14 cellular contexts compared by ENCODE assay signal in genomic region chr6:147207851-147208754, GRCh38. TPM values are rescaled to one million over a fixed set of nuclear protein-coding genes. Genes with fewer than 3 reads are reported as not detected.
A peak's percentile ranks its signal among the peaks of the same experiment; 100 is the strongest.
DNase-seq lines count a peak whose midpoint lies in the region; ATAC-seq and TF ChIP-seq lines count a peak whose summit lies in the region.
"Had no signal": no experiment of that assay in that cellular context is flagged by ENCODE, and none has a peak within 500 bp of the region (broad histone marks: within the 10 kb centered on the region; RNA-seq: fewer than 3 reads in every experiment).

No MANE protein-coding gene starts in this region.

- H3K27me3 ChIP-seq in lower lobe of right lung (ENCODE audit: low read depth), result no peaks in the 10 kb centered on the region
- H3K27me3 ChIP-seq in tibial artery, result no peaks in the 10 kb centered on the region

- intact Hi-C loops in lower lobe of right lung (cut with DNase I) (no loop called here), tibial artery (cut with DNase I; ENCODE audit: low total_unique reads) (no loop called here)

- H3K4me3 ChIP-seq in lower lobe of right lung, result no peak overlapping the region
- peak overlapping the region; percentile 68 to 82 for H3K4me3 ChIP-seq in tibial artery
- H3K4me3 ChIP-seq: SK-N-MC had no signal

- H3K4me1 ChIP-seq in lower lobe of right lung (peaks cover 22% of the 10 kb centered on the region), tibial artery (peaks cover 0 to 48% (median 19%) of the 10 kb centered on the region in 4 donors)

- peaks cover 45% of the 10 kb centered on the region for H3K36me3 Mint-ChIP-seq in activated T-cell treated with anti-CD3 and anti-CD28 coated beads, Interleukin-2, amount 50 U/mL, for 24 hours (ENCODE audit: low read depth)
- peaks cover 14% of the 10 kb centered on the region for H3K36me3 Mint-ChIP-seq in activated naive CD8-positive, alpha-beta T cell treated with anti-CD3 and anti-CD28 coated beads for 36 hours
- H3K36me3 Mint-ChIP-seq: IgD-negative memory B cell had no signal

- H3K4me3 Mint-ChIP-seq in activated T-cell treated with anti-CD3 and anti-CD28 coated beads, Interleukin-2, amount 50 U/mL, for 24 hours, result no peak overlapping the region
- H3K4me3 Mint-ChIP-seq in activated naive CD8-positive, alpha-beta T cell treated with anti-CD3 and anti-CD28 coated beads for 36 hours, result no peak overlapping the region

- peaks cover 49% of the 10 kb centered on the region for H3K4me1 Mint-ChIP-seq in activated T-cell treated with anti-CD3 and anti-CD28 coated beads, Interleukin-2, amount 50 U/mL, for 24 hours (ENCODE audit: low read depth)
- peaks cover 33% of the 10 kb centered on the region for H3K4me1 Mint-ChIP-seq in activated naive CD8-positive, alpha-beta T cell treated with anti-CD3 and anti-CD28 coated beads for 36 hours

- DNase-seq in activated T-cell treated with anti-CD3 and anti-CD28 coated beads, Interleukin-2, amount 50 U/mL, for 24 hours, result no peak
- DNase-seq in activated T-cell treated with anti-CD3 and anti-CD28 coated beads, Interleukin-2, amount 50 U/mL, for 48 hours, result no peak
- no peak for DNase-seq in activated naive CD8-positive, alpha-beta T cell treated with anti-CD3 and anti-CD28 coated beads for 36 hours
- no peak for DNase-seq in lower lobe of right lung
- DNase-seq in tibial artery, result no peak
- DNase-seq in AG08395 (ENCODE audit: low spot score), result no peak
- no peak for DNase-seq in KG1 (lab: John Stamatoyannopoulos, UW)
- DNase-seq: activated CD4-positive, alpha-beta T cell treated with anti-CD3 and anti-CD28 coated beads, Interleukin-2, amount 50 U/mL, for 48 hours; GDM1; kidney had no signal

- ATAC-seq in lower lobe of right lung (no peak), GM19035 (IDR thresholded peaks at IDR 0.05; ENCODE audit: unreplicated experiment) (no peak)

- H3K9me3 Mint-ChIP-seq in activated T-cell treated with anti-CD3 and anti-CD28 coated beads, Interleukin-2, amount 50 U/mL, for 24 hours, result no peaks in the 10 kb centered on the region
- H3K9me3 Mint-ChIP-seq in activated naive CD8-positive, alpha-beta T cell treated with anti-CD3 and anti-CD28 coated beads for 36 hours, result no peaks in the 10 kb centered on the region
- H3K9me3 Mint-ChIP-seq: IgD-negative memory B cell had no signal

- no peaks in the 10 kb centered on the region for H3K27me3 Mint-ChIP-seq in activated T-cell treated with anti-CD3 and anti-CD28 coated beads, Interleukin-2, amount 50 U/mL, for 24 hours
- H3K27me3 Mint-ChIP-seq in activated naive CD8-positive, alpha-beta T cell treated with anti-CD3 and anti-CD28 coated beads for 36 hours, result no peaks in the 10 kb centered on the region
- H3K27me3 Mint-ChIP-seq: IgD-negative memory B cell had no signal

- TF ChIP-seq CTCF in lower lobe of right lung (IDR thresholded peaks at IDR 0.05) (no peak), tibial artery (IDR thresholded peaks at IDR 0.05) (no peak)

- H3K9me3 ChIP-seq in lower lobe of right lung (no peaks in the 10 kb centered on the region), tibial artery (no peaks in the 10 kb centered on the region)

- peak overlapping the region; percentile 50 for H3K27ac ChIP-seq in lower lobe of right lung
- peak overlapping the region; percentile 97 to 99 for H3K27ac ChIP-seq in tibial artery
- H3K27ac ChIP-seq: epithelial cell of prostate, SK-N-MC had no signal

- H3K36me3 ChIP-seq in lower lobe of right lung, result no peaks in the 10 kb centered on the region
- no peaks in the 10 kb centered on the region for H3K36me3 ChIP-seq in tibial artery

- peak overlapping the region; percentile 48 for H3K27ac Mint-ChIP-seq in activated T-cell treated with anti-CD3 and anti-CD28 coated beads, Interleukin-2, amount 50 U/mL, for 24 hours
- H3K27ac Mint-ChIP-seq in activated naive CD8-positive, alpha-beta T cell treated with anti-CD3 and anti-CD28 coated beads for 36 hours, result peak overlapping the region; percentile 29
- H3K27ac Mint-ChIP-seq: IgD-negative memory B cell had no signal

RNA-seq across cellular contexts. Expression of gene STXBP5, which starts 3.9 kb away (rescaled TPM):
- total RNA-seq in activated naive CD8-positive, alpha-beta T cell treated with anti-CD3 and anti-CD28 coated beads for 36 hours, result 10 to 100 TPM; 11.9 to 14.2 TPM
- total RNA-seq in lower lobe of right lung, result 21.2 TPM
